Comparison of ENCODE assay signal across 8 cellular contexts in genomic region chr6:79077680-79078056, GRCh38. TPM values are rescaled to one million over a fixed set of nuclear protein-coding genes. Genes with fewer than 3 reads are reported as not detected.
DNase-seq lines count a peak whose midpoint lies in the region; ATAC-seq and TF ChIP-seq lines count a peak whose summit lies in the region.

No MANE protein-coding gene starts in this region.

- intact Hi-C loops in dorsolateral prefrontal cortex (cut with DNase I) = loop anchor here (1.0 to 10.0 kb wide), 8 partner anchors 157 to 790 kb away; partner anchors contain the start of genes HMGN3 (in 2 of the 2), LCA5 (in 2 of the 2) and IRAK1BP1 (in 1 of the 2)

- H3K4me1 ChIP-seq in RWPE2 (ENCODE audit: insufficient read depth, poor library complexity, severe bottlenecking) (peaks cover 29% of the 10 kb centered on the region), muscle layer of colon (ENCODE audit: insufficient read depth, low read length) (peaks cover 33% of the 10 kb centered on the region)

- ATAC-seq in GM19438 (IDR thresholded peaks at IDR 0.05; ENCODE audit: low read depth, unreplicated experiment) = peak; percentile 27
- ATAC-seq in HG03432 (IDR thresholded peaks at IDR 0.05; ENCODE audit: unreplicated experiment) = peak; percentile 35
- ATAC-seq in RWPE2 (ENCODE audit: low read depth) = peak; percentile 17

- H3K27me3 ChIP-seq in RWPE2 (ENCODE audit: insufficient read depth, poor library complexity, severe bottlenecking) (no peaks in the 10 kb centered on the region), dorsolateral prefrontal cortex (no peaks in the 10 kb centered on the region), muscle layer of colon (ENCODE audit: control insufficient read depth in 1 of 2, insufficient read depth in 2 of 2, low read length in 2 of 2) (no peaks in the 10 kb centered on the region)

- TF ChIP-seq CTCF in RWPE2 (IDR thresholded peaks at IDR 0.05; ENCODE audit: poor library complexity, severe bottlenecking) = no peak
- TF ChIP-seq CTCF in dorsolateral prefrontal cortex (IDR thresholded peaks at IDR 0.05 in 54 of 56, conservative IDR thresholded peaks at IDR 0.05 in 2 of 56; ENCODE audit: low read depth in 1 of 56, partially characterized antibody in 56 of 56) = no peak

- H3K36me3 ChIP-seq in RWPE2 (ENCODE audit: low read depth) = peaks cover 33% of the 10 kb centered on the region
- no peaks in the 10 kb centered on the region for H3K36me3 ChIP-seq in muscle layer of colon (ENCODE audit: insufficient read depth, low read length)

- H3K4me3 ChIP-seq in RWPE2 (ENCODE audit: severe bottlenecking) = peak overlapping the region; percentile 95
- H3K4me3 ChIP-seq in dorsolateral prefrontal cortex = peak overlapping the region; percentile 50 to 94 (median 81)
- H3K4me3 ChIP-seq in muscle layer of colon (ENCODE audit: low read depth in 1 of 2, low read length in 2 of 2) = peak overlapping the region; percentile 81 to 95

- peak; percentile 60 for DNase-seq in ELR (ENCODE audit: low read depth)
- DNase-seq in RWPE2 (ENCODE audit: low spot score) = no peak
- peak in 3 of 10 donors; percentile 21 to 44 (median 30) for DNase-seq in dorsolateral prefrontal cortex
- DNase-seq in COLO829 (ENCODE audit: low spot score) = no peak
- DNase-seq in RKO (ENCODE audit: low spot score) = no peak

- H3K9ac ChIP-seq in muscle layer of colon (ENCODE audit: low read length) = peak overlapping the region; percentile 55

- H3K27ac ChIP-seq in RWPE2 (ENCODE audit: poor library complexity, severe bottlenecking) (peak overlapping the region; percentile 77), dorsolateral prefrontal cortex (peak overlapping the region; percentile 75 to 100 (median 99)), muscle layer of colon (ENCODE audit: low read depth, low read length) (peak overlapping the region; percentile 98)

- no peaks in the 10 kb centered on the region for H3K9me3 ChIP-seq in RWPE2 (ENCODE audit: severe bottlenecking)
- no peaks in the 10 kb centered on the region for H3K9me3 ChIP-seq in muscle layer of colon (ENCODE audit: low read length)

RNA-seq across cellular contexts. Expression of gene PHIP, which starts 0.4 kb away (rescaled TPM):
- 10 to 100 TPM; 28.1 to 46.6 (median 34.7) TPM for total RNA-seq in dorsolateral prefrontal cortex
